ENCODE assay signal across 8 cellular contexts in the genomic region with DNA sequence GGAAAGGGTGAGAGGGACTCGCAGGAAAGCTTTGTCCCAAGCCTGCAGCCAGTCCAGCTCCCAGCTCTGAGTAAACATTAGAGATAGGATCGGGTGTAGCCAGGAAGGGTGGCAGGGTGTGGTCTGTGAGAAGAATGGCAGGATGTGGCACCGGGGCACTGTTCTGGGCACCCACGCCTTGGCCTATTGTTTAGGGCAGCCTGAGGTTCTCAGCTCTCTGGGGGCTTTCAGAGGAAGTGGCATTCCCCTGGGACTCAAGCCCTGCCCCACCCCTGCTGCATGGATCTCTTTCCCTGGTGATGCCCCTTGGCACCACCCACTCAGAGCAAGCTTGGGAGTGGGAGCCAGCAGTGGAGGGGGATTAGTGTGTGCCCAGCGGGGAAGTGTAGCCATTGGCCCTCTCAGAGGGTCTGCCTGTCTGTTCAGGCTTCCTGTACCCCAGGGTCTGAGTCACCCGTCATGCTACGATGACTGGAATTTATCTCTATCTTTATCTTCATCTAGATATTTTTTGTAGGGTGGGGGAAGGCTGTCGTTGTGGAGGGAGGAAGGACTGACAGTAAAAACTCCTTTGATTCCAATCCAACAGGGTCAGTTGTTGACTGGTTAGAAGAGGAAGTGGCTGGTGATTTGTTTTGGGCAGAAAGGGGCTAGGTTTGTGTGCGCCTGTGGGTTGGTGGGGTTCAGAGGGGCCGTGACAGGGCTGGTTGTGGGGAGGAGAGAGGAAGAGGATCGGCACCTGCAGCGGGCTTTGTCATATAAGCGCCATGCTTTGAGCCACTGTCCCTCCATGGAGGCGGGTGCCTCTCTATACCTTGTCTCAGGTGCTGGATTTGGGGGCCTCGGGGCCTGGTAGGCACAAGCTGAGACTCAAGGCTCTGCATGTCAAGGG. TPM values are rescaled to one million over a fixed set of nuclear protein-coding genes. Genes with fewer than 3 reads are reported as not detected.
DNase-seq lines count a peak whose midpoint lies in the region; ATAC-seq, FAIRE-seq and TF ChIP-seq lines count a peak whose summit lies in the region.

No MANE protein-coding gene starts in this region.

- H3K4me1 ChIP-seq in keratinocyte (ENCODE audit: control insufficient read depth, extremely low read depth, insufficient read depth, low read length), result peaks cover 27% of the 10 kb centered on the region
- peaks cover 3 to 83% (median 68%) of the 10 kb centered on the region in 4 donors for H3K4me1 ChIP-seq in tibial artery

- H3K4me1 Mint-ChIP-seq in activated CD8-positive, alpha-beta memory T cell treated with anti-CD3 and anti-CD28 coated beads, Interleukin-2, amount 10 ng/mL, durations not matched to agents 7 days and 5 days, result peaks cover 38% of the 10 kb centered on the region
- no peaks in the 10 kb centered on the region for H3K4me1 Mint-ChIP-seq in glutamatergic neuron (ENCODE audit: low read depth, unreplicated experiment)

- H3K27me3 ChIP-seq in keratinocyte (ENCODE audit: control insufficient read depth, extremely low read depth, insufficient read depth, low read length) (no peaks in the 10 kb centered on the region), tibial artery (no peaks in the 10 kb centered on the region)

- no peaks in the 10 kb centered on the region for H3K36me3 Mint-ChIP-seq in activated CD8-positive, alpha-beta memory T cell treated with anti-CD3 and anti-CD28 coated beads, Interleukin-2, amount 10 ng/mL, durations not matched to agents 7 days and 5 days
- H3K36me3 Mint-ChIP-seq in glutamatergic neuron (ENCODE audit: unreplicated experiment), result no peaks in the 10 kb centered on the region

- H3K9me1 ChIP-seq in keratinocyte (ENCODE audit: control insufficient read depth, extremely low read depth, insufficient read depth, low read length), result no peaks in the 10 kb centered on the region

- dilution Hi-C loops in keratinocyte (cut with MboI; ENCODE audit: extremely low pct_ligation_motif_present, low sequenced_read_pairs), result no loop called here

- peak overlapping the region; percentile 72 for H3K27ac Mint-ChIP-seq in activated CD8-positive, alpha-beta memory T cell treated with anti-CD3 and anti-CD28 coated beads, Interleukin-2, amount 10 ng/mL, durations not matched to agents 7 days and 5 days
- H3K27ac Mint-ChIP-seq in glutamatergic neuron (ENCODE audit: unreplicated experiment), result no peak overlapping the region

- H3K79me2 ChIP-seq in keratinocyte (ENCODE audit: control insufficient read depth, insufficient read depth, low read length), result peaks cover 7% of the 10 kb centered on the region

- FAIRE-seq in keratinocyte (lab: Jason Lieb, UNC), result no peak

- H3K4me3 ChIP-seq in keratinocyte (ENCODE audit: control insufficient read depth in 2 of 3, extremely low read depth in 1 of 3, insufficient read depth in 2 of 3, low read depth in 1 of 3, low read length in 3 of 3) (peak overlapping the region in 1 of 3 experiments; percentile 9), tibial artery (no peak overlapping the region)

- H3K9me3 Mint-ChIP-seq in activated CD8-positive, alpha-beta memory T cell treated with anti-CD3 and anti-CD28 coated beads, Interleukin-2, amount 10 ng/mL, durations not matched to agents 7 days and 5 days (ENCODE audit: low read depth), result no peaks in the 10 kb centered on the region
- peaks cover 4% of the 10 kb centered on the region for H3K9me3 Mint-ChIP-seq in glutamatergic neuron (ENCODE audit: unreplicated experiment)

- CTCF ChIA-PET in activated CD8-positive, alpha-beta memory T cell treated with anti-CD3 and anti-CD28 coated beads, Interleukin-2, amount 10 ng/mL, durations not matched to agents 7 days and 5 days (lab: Charles Lee), result interaction anchor here (0.9 kb wide), 2 partner anchors 24 to 32 kb away, joined by 3 read pairs; a partner anchor contains a TSS

- H3K27ac ChIP-seq in keratinocyte (ENCODE audit: control insufficient read depth, insufficient read depth, low read length), result peak overlapping the region; percentile 29
- H3K27ac ChIP-seq in tibial artery, result peak overlapping the region; percentile 7 to 13

- peak overlapping the region; percentile 4 for H3K4me3 Mint-ChIP-seq in activated CD8-positive, alpha-beta memory T cell treated with anti-CD3 and anti-CD28 coated beads, Interleukin-2, amount 10 ng/mL, durations not matched to agents 7 days and 5 days
- no peak overlapping the region for H3K4me3 Mint-ChIP-seq in glutamatergic neuron (ENCODE audit: unreplicated experiment)

- no peaks in the 10 kb centered on the region for H4K20me1 ChIP-seq in keratinocyte (ENCODE audit: control insufficient read depth, extremely low read depth, insufficient read depth, low read length)

- H3K9me3 ChIP-seq in keratinocyte (ENCODE audit: control insufficient read depth, low read depth, low read length) (no peaks in the 10 kb centered on the region), tibial artery (no peaks in the 10 kb centered on the region)

- DNase-seq in activated CD8-positive, alpha-beta memory T cell treated with anti-CD3 and anti-CD28 coated beads, Interleukin-2, amount 10 ng/mL, durations not matched to agents 7 days and 5 days, result peak; percentile 51
- no peak for DNase-seq in activated CD8-positive, alpha-beta memory T cell treated with anti-CD3 and anti-CD28 coated beads, Interleukin-2, amount 50 U/mL, for 4 hours
- DNase-seq in activated T-cell treated with anti-CD3 and anti-CD28 coated beads, Interleukin-2, amount 50 U/mL, for 48 hours, result peak; percentile 40 to 45
- DNase-seq in keratinocyte (ENCODE audit: low read depth, low spot score) (peak; percentile 55), tibial artery (no peak), glutamatergic neuron (no peak), Ammon's horn (ENCODE audit: low spot score) (no peak)
- no peak for DNase-seq in stimulated activated CD4-positive, alpha-beta T cell treated with anti-CD3 and anti-CD28 coated beads, Interleukin-2, amount 100 ng/mL, for 24 hours

- no peak overlapping the region for H2AFZ ChIP-seq in keratinocyte (ENCODE audit: control insufficient read depth, low read length)

- H3K27me3 Mint-ChIP-seq in activated CD8-positive, alpha-beta memory T cell treated with anti-CD3 and anti-CD28 coated beads, Interleukin-2, amount 10 ng/mL, durations not matched to agents 7 days and 5 days, result peaks cover 2% of the 10 kb centered on the region
- H3K27me3 Mint-ChIP-seq in glutamatergic neuron (ENCODE audit: unreplicated experiment), result peaks cover 4% of the 10 kb centered on the region

- no peak for TF ChIP-seq CTCF in keratinocyte (optimal IDR thresholded peaks at IDR 0.05 in 1 of 3, IDR thresholded peaks at IDR 0.05 in 1 of 3, conservative IDR thresholded peaks at IDR 0.05 in 1 of 3; ENCODE audit: extremely low read depth in 1 of 3, insufficient read depth in 2 of 3, low read length in 3 of 3)
- no peak for TF ChIP-seq CTCF in tibial artery (IDR thresholded peaks at IDR 0.05)
- no peak for TF ChIP-seq CTCF in glutamatergic neuron (IDR thresholded peaks at IDR 0.05; ENCODE audit: partially characterized antibody, unreplicated experiment)

- H3K9ac ChIP-seq in keratinocyte (ENCODE audit: control insufficient read depth, extremely low read depth, insufficient read depth, low read length), result peak overlapping the region; percentile 26

- H3K36me3 ChIP-seq in keratinocyte (ENCODE audit: control insufficient read depth in 2 of 2, extremely low read depth in 1 of 2, insufficient read depth in 2 of 2, low read length in 2 of 2) (no peaks in the 10 kb centered on the region), tibial artery (no peaks in the 10 kb centered on the region)

- peak; percentile 54 for ATAC-seq in activated CD8-positive, alpha-beta memory T cell treated with anti-CD3 and anti-CD28 coated beads, Interleukin-2, amount 10 ng/mL, durations not matched to agents 7 days and 5 days

- intact Hi-C loops in tibial artery (cut with DNase I; ENCODE audit: low total_unique reads), result no loop called here

- peak overlapping the region; percentile 61 for H3K4me2 ChIP-seq in keratinocyte (ENCODE audit: control insufficient read depth, extremely low read depth, insufficient read depth, low read depth, low read length)

RNA-seq across cellular contexts. Expression of a gene that starts 31.7 kb away (rescaled TPM):
- 1 to 10 TPM; 1.0 to 1.9 TPM for total RNA-seq in activated CD8-positive, alpha-beta memory T cell treated with anti-CD3 and anti-CD28 coated beads, Interleukin-2, amount 10 ng/mL, durations not matched to agents 7 days and 5 days
- polyA plus RNA-seq in keratinocyte, result 4.9 to 6.1 TPM (median 5.6 TPM) in 3 replicates
- polyA plus RNA-seq in keratinocyte (2011; ENCODE audit: low read depth), result 1.3 TPM
- 5.2 and 6.1 TPM in 2 replicates for polyA plus RNA-seq in keratinocyte (2011; cell fraction: cytosol; rRNA removed)
- polyA plus RNA-seq in keratinocyte (2011; cell fraction: nucleus; rRNA removed), result 17.1 and 17.9 TPM in 2 replicates
- 4.7 and 4.9 TPM in 2 replicates for polyA plus RNA-seq in keratinocyte (2012; ENCODE audit: low replicate concordance)
- polyA minus RNA-seq in keratinocyte, result 9.3 to 15.0 TPM (median 10.4 TPM) in 3 replicates
- 5.9 TPM for polyA minus RNA-seq in keratinocyte (2011; cell fraction: cytosol; rRNA and poly(A)+ RNA removed)
- polyA minus RNA-seq in keratinocyte (2011; cell fraction: nucleus; rRNA and poly(A)+ RNA removed), result 8.1 and 8.7 TPM in 2 replicates
- total RNA-seq in glutamatergic neuron (ENCODE audit: unreplicated experiment), result 2.2 TPM

RNA-seq across cellular contexts. Expression of a gene that starts 47.3 kb away (rescaled TPM):
- total RNA-seq in activated CD8-positive, alpha-beta memory T cell treated with anti-CD3 and anti-CD28 coated beads, Interleukin-2, amount 10 ng/mL, durations not matched to agents 7 days and 5 days, result not detected
- 18.4 to 26.4 TPM (median 20.6 TPM) in 3 replicates for polyA plus RNA-seq in keratinocyte
- 7.3 TPM for polyA plus RNA-seq in keratinocyte (2011; ENCODE audit: low read depth)
- 19.2 and 20.8 TPM in 2 replicates for polyA plus RNA-seq in keratinocyte (2011; cell fraction: cytosol; rRNA removed)
- polyA plus RNA-seq in keratinocyte (2011; cell fraction: nucleus; rRNA removed), result 10.1 and 10.9 TPM in 2 replicates
- polyA plus RNA-seq in keratinocyte (2012; ENCODE audit: low replicate concordance), result 16.4 and 26.8 TPM in 2 replicates
- polyA minus RNA-seq in keratinocyte, result 27.4 to 45.1 TPM (median 31.4 TPM) in 3 replicates
- 19.0 TPM for polyA minus RNA-seq in keratinocyte (2011; cell fraction: cytosol; rRNA and poly(A)+ RNA removed)
- 5.3 and 7.0 TPM in 2 replicates for polyA minus RNA-seq in keratinocyte (2011; cell fraction: nucleus; rRNA and poly(A)+ RNA removed)
- 5.0 TPM for total RNA-seq in glutamatergic neuron (ENCODE audit: unreplicated experiment)

Comparison
In these comparisons a context has a peak if more than half of its experiments do, and no peak if none do; other contexts are left out.
1. DNase-seq: peak in activated CD8-positive, alpha-beta memory T cell treated with anti-CD3 and anti-CD28 coated beads, Interleukin-2, amount 10 ng/mL, durations not matched to agents 7 days and 5 days (single experiment), activated T-cell treated with anti-CD3 and anti-CD28 coated beads, Interleukin-2, amount 50 U/mL, for 48 hours (2 of 2) and keratinocyte (single experiment); none in activated CD8-positive, alpha-beta memory T cell treated with anti-CD3 and anti-CD28 coated beads, Interleukin-2, amount 50 U/mL, for 4 hours (single experiment), tibial artery (0 of 2), stimulated activated CD4-positive, alpha-beta T cell treated with anti-CD3 and anti-CD28 coated beads, Interleukin-2, amount 100 ng/mL, for 24 hours (0 of 2), glutamatergic neuron (single experiment) and Ammon's horn (single experiment).